In the genomic region with DNA sequence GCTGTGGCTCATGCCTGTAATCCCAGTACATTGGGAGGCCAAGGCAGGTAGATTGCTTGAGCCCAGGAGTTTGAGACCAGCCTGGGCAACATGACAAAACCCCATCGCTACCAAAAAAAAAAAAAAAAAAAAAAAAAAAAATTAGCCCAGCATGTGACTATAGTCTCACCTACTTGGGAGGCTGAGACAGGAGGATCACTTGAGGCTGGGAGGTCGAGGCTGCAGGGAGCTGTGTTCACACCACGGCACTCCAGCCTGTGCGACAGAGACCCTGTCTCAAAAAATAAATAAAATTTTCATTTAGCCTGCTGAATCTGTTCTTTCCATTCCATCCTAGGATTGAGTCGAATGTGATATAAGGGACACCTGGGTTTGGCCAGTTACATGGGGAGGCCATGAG, we compare ENCODE assay signal across 1 cellular context.
TF ChIP-seq lines count a peak whose summit lies in the region.

No MANE protein-coding gene starts in this region.

TF ChIP-seq in HEK293, 187 proteins besides CTCF, POLR2A, EP300 and RAD21:
- TF ChIP-seq ZNF518A (tag by site-specific recombination; conservative IDR thresholded peaks at IDR 0.05; ENCODE audit: low read depth), result no peak
- no peak for TF ChIP-seq ZNF704 (tag by site-specific recombination; IDR thresholded peaks at IDR 0.05)
- TF ChIP-seq, protein P1, sequence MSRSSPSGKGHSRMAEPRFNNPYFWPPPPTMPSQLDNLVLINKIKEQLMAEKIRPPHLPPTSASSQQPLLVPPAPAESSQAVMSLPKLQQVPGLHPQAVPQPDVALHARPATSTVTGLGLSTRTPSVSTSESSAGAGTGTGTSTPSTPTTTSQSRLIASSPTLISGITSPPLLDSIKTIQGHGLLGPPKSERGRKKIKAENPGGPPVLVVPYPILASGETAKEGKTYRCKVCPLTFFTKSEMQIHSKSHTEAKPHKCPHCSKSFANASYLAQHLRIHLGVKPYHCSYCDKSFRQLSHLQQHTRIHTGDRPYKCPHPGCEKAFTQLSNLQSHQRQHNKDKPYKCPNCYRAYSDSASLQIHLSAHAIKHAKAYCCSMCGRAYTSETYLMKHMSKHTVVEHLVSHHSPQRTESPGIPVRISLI (tag by site-specific recombination; IDR thresholded peaks at IDR 0.05), result peak; percentile 56; the same call in 1 of the 2 replicates
